37 cellular contexts compared by ENCODE assay signal in genomic region chr6:145400508-145400907, GRCh38.
"Had no signal": no experiment of that assay in that cellular context is flagged by ENCODE, and none has a peak within 500 bp of the region (broad histone marks: within the 10 kb centered on the region; RNA-seq: fewer than 3 reads in every experiment).

No MANE protein-coding gene starts in this region.

- H3K4me3 ChIP-seq: adrenal gland, body of pancreas, breast epithelium had no signal

- H3K4me1 Mint-ChIP-seq: activated B cell treated with CpG ODN at 0.5 μM for 24 hours; activated CD4-positive, alpha-beta T cell treated with anti-CD3 and anti-CD28 coated beads, Interleukin-2, amount 10 ng/mL, durations not matched to agents 24 days and 14 days; activated naive CD8-positive, alpha-beta T cell treated with anti-CD3 and anti-CD28 coated beads for 36 hours; activated T-helper 17 cell treated with anti-CD3 and anti-CD28 coated beads, Interleukin-2, amount 50 U/mL, for 72 hours had no signal

- H3K27me3 Mint-ChIP-seq: activated CD4-positive, alpha-beta memory T cell treated with anti-CD3 and anti-CD28 coated beads for 36 hours; activated CD4-positive, alpha-beta T cell treated with anti-CD3 and anti-CD28 coated beads, Interleukin-2, amount 10 ng/mL, durations not matched to agents 24 days and 14 days; activated CD8-positive, alpha-beta T cell treated with anti-CD3 and anti-CD28 coated beads for 36 hours; activated naive CD8-positive, alpha-beta T cell treated with anti-CD3 and anti-CD28 coated beads for 36 hours had no signal

- H3K27ac Mint-ChIP-seq: activated B cell treated with CpG ODN at 0.5 μM for 24 hours; activated CD4-positive, alpha-beta memory T cell treated with anti-CD3 and anti-CD28 coated beads for 36 hours; activated CD4-positive, alpha-beta T cell treated with anti-CD3 and anti-CD28 coated beads, Interleukin-2, amount 10 ng/mL, durations not matched to agents 24 days and 14 days; activated CD8-positive, alpha-beta T cell treated with anti-CD3 and anti-CD28 coated beads for 36 hours; activated naive CD4-positive, alpha-beta T cell treated with anti-CD3 and anti-CD28 coated beads for 36 hours; activated naive CD4-positive, alpha-beta T cell treated with anti-CD3 and anti-CD28 coated beads, Interleukin-2, amount 50 U/mL, for 72 hours; activated naive CD8-positive, alpha-beta T cell treated with anti-CD3 and anti-CD28 coated beads for 36 hours; activated T-cell treated with anti-CD3 and anti-CD28 coated beads, Interleukin-2, amount 50 U/mL, for 72 hours; activated T-helper 1 cell treated with anti-CD3 and anti-CD28 coated beads, Interleukin-12 subunit alpha, Interleukin-12 subunit beta, Interleukin-2, Interleukin-4 antibody, amounts not matched to agents 30 ng/mL and 10 ng/mL and 1 ng/mL, durations not matched to agents 14 hours and 24 hours and 36 hours; activated T-helper 17 cell treated with anti-CD3 and anti-CD28 coated beads, Interleukin-2, amount 50 U/mL, for 72 hours; T-helper 1 cell treated with Interleukin-12 subunit alpha and Interleukin-12 subunit beta and Interleukin-4 antibody, amounts not matched to agents 30 μg/mL and 1 μg/mL, for 36 hours; T-helper 2 cell treated with Interferon-gamma antibody and Interleukin-4, amounts not matched to agents 5 μg/mL and 100 μg/mL, for 36 hours had no signal

- DNase-seq: activated B cell treated with CpG ODN at 0.5 μM for 24 hours; activated CD4-positive, alpha-beta memory T cell treated with anti-CD3 and anti-CD28 coated beads for 36 hours; activated CD4-positive, alpha-beta T cell treated with anti-CD3 and anti-CD28 coated beads for 4 hours; activated CD4-positive, alpha-beta T cell treated with anti-CD3 and anti-CD28 coated beads, Interleukin-2, amount 10 ng/mL, durations not matched to agents 24 days and 14 days; activated CD4-positive, alpha-beta T cell treated with anti-CD3 and anti-CD28 coated beads, Interleukin-2, amount 50 U/mL, for 1 hour; activated CD4-positive, alpha-beta T cell treated with anti-CD3 and anti-CD28 coated beads, Interleukin-2, amount 50 U/mL, for 4 hours; activated CD4-positive, CD25-positive, alpha-beta regulatory T cell treated with anti-CD3 and anti-CD28 coated beads, Interleukin-2, amount 50 U/mL, for 72 hours; activated CD8-positive, alpha-beta memory T cell treated with anti-CD3 and anti-CD28 coated beads, Interleukin-2, amount 50 U/mL, for 4 hours; activated CD8-positive, alpha-beta T cell treated with anti-CD3 and anti-CD28 coated beads for 36 hours; activated effector memory CD4-positive, alpha-beta T cell treated with anti-CD3 and anti-CD28 coated beads, Interleukin-2, amount 50 U/mL, for 16 hours; activated gamma-delta T cell treated with Interleukin-2 at 50 U/mL for 16 hours; activated naive CD4-positive, alpha-beta T cell; activated naive CD4-positive, alpha-beta T cell treated with anti-CD3 and anti-CD28 coated beads for 36 hours; activated naive CD4-positive, alpha-beta T cell treated with anti-CD3 and anti-CD28 coated beads, Interleukin-2, amount 50 U/mL, for 16 hours; activated naive CD8-positive, alpha-beta T cell treated with anti-CD3 and anti-CD28 coated beads for 36 hours; activated T-cell treated with anti-CD3 and anti-CD28 coated beads for 4 hours; activated T-cell treated with anti-CD3 and anti-CD28 coated beads, Interleukin-2, amount 50 U/mL, for 1 hour; activated T-cell treated with anti-CD3 and anti-CD28 coated beads, Interleukin-2, amount 50 U/mL, for 4 hours; activated T-cell treated with anti-CD3 and anti-CD28 coated beads, Interleukin-2, amount 50 U/mL, for 72 hours; adrenal gland; amniotic stem cell; aorta; body of pancreas; brain microvascular endothelial cell; central memory CD4-positive, alpha-beta T cell; T-helper 1 cell; T-helper 2 cell; T-helper 9 cell had no signal

- H3K9me3 Mint-ChIP-seq: activated B cell treated with CpG ODN at 0.5 μM for 24 hours; activated CD4-positive, alpha-beta memory T cell treated with anti-CD3 and anti-CD28 coated beads for 36 hours; activated CD4-positive, alpha-beta T cell treated with anti-CD3 and anti-CD28 coated beads, Interleukin-2, amount 10 ng/mL, durations not matched to agents 24 days and 14 days; activated CD8-positive, alpha-beta T cell treated with anti-CD3 and anti-CD28 coated beads for 36 hours; activated naive CD4-positive, alpha-beta T cell treated with anti-CD3 and anti-CD28 coated beads for 36 hours; activated naive CD8-positive, alpha-beta T cell treated with anti-CD3 and anti-CD28 coated beads for 36 hours; activated T-cell treated with anti-CD3 and anti-CD28 coated beads, Interleukin-2, amount 50 U/mL, for 4 hours; activated T-cell treated with anti-CD3 and anti-CD28 coated beads, Interleukin-2, amount 50 U/mL, for 72 hours; activated T-helper 1 cell treated with anti-CD3 and anti-CD28 coated beads, Interleukin-12 subunit alpha, Interleukin-12 subunit beta, Interleukin-2, Interleukin-4 antibody, amounts not matched to agents 30 ng/mL and 10 ng/mL and 1 ng/mL, durations not matched to agents 14 hours and 24 hours and 36 hours; activated T-helper 17 cell treated with anti-CD3 and anti-CD28 coated beads, Interleukin-2, amount 50 U/mL, for 72 hours; T-helper 1 cell treated with Interleukin-12 subunit alpha and Interleukin-12 subunit beta and Interleukin-4 antibody, amounts not matched to agents 30 μg/mL and 1 μg/mL, for 36 hours; T-helper 2 cell treated with Interferon-gamma antibody and Interleukin-4, amounts not matched to agents 5 μg/mL and 100 μg/mL, for 36 hours had no signal

- H3K36me3 Mint-ChIP-seq: activated CD4-positive, alpha-beta memory T cell treated with anti-CD3 and anti-CD28 coated beads for 36 hours; activated naive CD4-positive, alpha-beta T cell treated with anti-CD3 and anti-CD28 coated beads, Interleukin-2, amount 50 U/mL, for 72 hours; activated naive CD8-positive, alpha-beta T cell treated with anti-CD3 and anti-CD28 coated beads for 36 hours had no signal

- H3K4me1 ChIP-seq: adrenal gland, body of pancreas, breast epithelium had no signal

- H3K27me3 ChIP-seq: adrenal gland, body of pancreas, brain microvascular endothelial cell, breast epithelium had no signal

- FAIRE-seq: astrocyte, TTC549 had no signal

- H3K27ac ChIP-seq: adrenal gland, body of pancreas, brain microvascular endothelial cell, breast epithelium, VCaP had no signal

- H3K36me3 ChIP-seq: adrenal gland, brain microvascular endothelial cell, breast epithelium had no signal

- ATAC-seq: activated CD8-positive, alpha-beta T cell treated with anti-CD3 and anti-CD28 coated beads for 36 hours; activated naive CD4-positive, alpha-beta T cell treated with anti-CD3 and anti-CD28 coated beads, Interleukin-2, amount 50 U/mL, for 72 hours; activated T-cell treated with anti-CD3 and anti-CD28 coated beads, Interleukin-2, amount 50 U/mL, for 4 hours; activated T-cell treated with anti-CD3 and anti-CD28 coated beads, Interleukin-2, amount 50 U/mL, for 72 hours; activated T-helper 17 cell treated with anti-CD3 and anti-CD28 coated beads, Interleukin-2, amount 50 U/mL, for 72 hours; body of pancreas had no signal

- H3K9me3 ChIP-seq: adrenal gland, body of pancreas, breast epithelium had no signal

- H3K4me3 Mint-ChIP-seq: activated B cell treated with CpG ODN at 0.5 μM for 24 hours; activated CD4-positive, alpha-beta memory T cell treated with anti-CD3 and anti-CD28 coated beads for 36 hours; activated CD4-positive, alpha-beta T cell treated with anti-CD3 and anti-CD28 coated beads, Interleukin-2, amount 10 ng/mL, durations not matched to agents 24 days and 14 days; activated CD8-positive, alpha-beta T cell treated with anti-CD3 and anti-CD28 coated beads for 36 hours; activated naive CD4-positive, alpha-beta T cell treated with anti-CD3 and anti-CD28 coated beads for 36 hours; activated naive CD8-positive, alpha-beta T cell treated with anti-CD3 and anti-CD28 coated beads for 36 hours; activated T-cell treated with anti-CD3 and anti-CD28 coated beads, Interleukin-2, amount 50 U/mL, for 4 hours; activated T-cell treated with anti-CD3 and anti-CD28 coated beads, Interleukin-2, amount 50 U/mL, for 72 hours; activated T-helper 1 cell treated with anti-CD3 and anti-CD28 coated beads, Interleukin-12 subunit alpha, Interleukin-12 subunit beta, Interleukin-2, Interleukin-4 antibody, amounts not matched to agents 30 ng/mL and 10 ng/mL and 1 ng/mL, durations not matched to agents 14 hours and 24 hours and 36 hours; activated T-helper 17 cell treated with anti-CD3 and anti-CD28 coated beads, Interleukin-2, amount 50 U/mL, for 72 hours; T-helper 1 cell treated with Interleukin-12 subunit alpha and Interleukin-12 subunit beta and Interleukin-4 antibody, amounts not matched to agents 30 μg/mL and 1 μg/mL, for 36 hours; T-helper 2 cell treated with Interferon-gamma antibody and Interleukin-4, amounts not matched to agents 5 μg/mL and 100 μg/mL, for 36 hours had no signal
